Comparison of ENCODE assay signal across 2 cellular contexts in genomic region chr19:38838986-38839761, GRCh38.
TF ChIP-seq lines count a peak whose summit lies in the region.

No MANE protein-coding gene starts in this region.

TF ChIP-seq in GM23338, 12 proteins besides CTCF, POLR2A, EP300 and RAD21:
- TF ChIP-seq ZNF462 (CRISPR knock-in tag; IDR thresholded peaks at IDR 0.05) (no peak), POLR2AphosphoS5 (IDR thresholded peaks at IDR 0.05; ENCODE audit: low read depth) (no peak), ETS1 (IDR thresholded peaks at IDR 0.05) (no peak), EZH2phosphoT487 (IDR thresholded peaks at IDR 0.05; ENCODE audit: unreplicated experiment) (no peak), CREB1 (CRISPR knock-in tag; IDR thresholded peaks at IDR 0.05; ENCODE audit: low read depth) (no peak), JUNB (IDR thresholded peaks at IDR 0.05; ENCODE audit: unreplicated experiment) (no peak), EZH2 (IDR thresholded peaks at IDR 0.05; ENCODE audit: low read depth, unreplicated experiment) (no peak), NANOG (IDR thresholded peaks at IDR 0.05; ENCODE audit: borderline replicate concordance) (no peak), REST (IDR thresholded peaks at IDR 0.05; ENCODE audit: unreplicated experiment) (no peak), ZNF114 (CRISPR knock-in tag; IDR thresholded peaks at IDR 0.05) (no peak), ZNF331 (CRISPR knock-in tag; IDR thresholded peaks at IDR 0.05; ENCODE audit: low read depth) (no peak), STAT1 (IDR thresholded peaks at IDR 0.05; ENCODE audit: unreplicated experiment) (no peak)

TF ChIP-seq in SK-N-SH, 30 proteins besides CTCF, POLR2A, EP300 and RAD21:
- TF ChIP-seq FOXM1 (IDR thresholded peaks at IDR 0.05; ENCODE audit: low read depth) (no peak), PBX3 (IDR thresholded peaks at IDR 0.05) (no peak), USF1 (IDR thresholded peaks at IDR 0.05; ENCODE audit: borderline replicate concordance, low read depth) (no peak), MXI1 (IDR thresholded peaks at IDR 0.05; ENCODE audit: low read depth, low read length) (no peak), SIN3A (IDR thresholded peaks at IDR 0.05; ENCODE audit: borderline replicate concordance, low read depth, low read length) (no peak), RXRA (IDR thresholded peaks at IDR 0.05; ENCODE audit: borderline replicate concordance, low read depth) (no peak), ELF1 (IDR thresholded peaks at IDR 0.05) (no peak), GABPA (IDR thresholded peaks at IDR 0.05; ENCODE audit: low read depth) (no peak), USF2 (IDR thresholded peaks at IDR 0.05; ENCODE audit: borderline replicate concordance, low read depth, low read length) (no peak)
